8 cellular contexts compared by ENCODE assay signal in genomic region chr12:92928431-92928961, GRCh38. TPM values are rescaled to one million over a fixed set of nuclear protein-coding genes. Genes with fewer than 3 reads are reported as not detected.
DNase-seq lines count a peak whose midpoint lies in the region; ATAC-seq and TF ChIP-seq lines count a peak whose summit lies in the region.

No MANE protein-coding gene starts in this region.

- H3K36me3 ChIP-seq in HUES48 (ENCODE audit: control insufficient read depth, insufficient read depth, low read length) (no peaks in the 10 kb centered on the region), ectodermal cell (ENCODE audit: control insufficient read depth, insufficient read depth, low read length) (no peaks in the 10 kb centered on the region)

- H3K27me3 ChIP-seq in HUES48 (ENCODE audit: control insufficient read depth, insufficient read depth, low read length) = no peaks in the 10 kb centered on the region; the same call in 1 of the 2 replicates
- H3K27me3 ChIP-seq in ectodermal cell (ENCODE audit: control insufficient read depth, insufficient read depth, low read length, poor library complexity, severe bottlenecking) = no peaks in the 10 kb centered on the region

- CTCF ChIA-PET in AG04449 (lab: Yijun Ruan, JAX) = interaction anchor here (1.1 to 2.2 kb wide), 4 partner anchors 94 to 491 kb away, joined by 3 to 10 read pairs (median 4); no protein-coding TSS in a partner anchor
- CTCF ChIA-PET in activated CD4-positive, alpha-beta T cell treated with anti-CD3 and anti-CD28 coated beads, Interleukin-2, amount 10 ng/mL, durations not matched to agents 7 days and 5 days (lab: Charles Lee) = interaction anchor here (0.5 to 1.7 kb wide), 3 partner anchors 21 to 62 kb away, joined by 3 to 5 read pairs (median 4); no protein-coding TSS in a partner anchor

- peaks cover 6% of the 10 kb centered on the region for H3K36me3 Mint-ChIP-seq in activated CD4-positive, alpha-beta T cell treated with anti-CD3 and anti-CD28 coated beads, Interleukin-2, amount 10 ng/mL, durations not matched to agents 7 days and 5 days (ENCODE audit: low read depth)
- H3K36me3 Mint-ChIP-seq in mesothelial cell of epicardium = peaks cover under 1% of the 10 kb centered on the region

- no peaks in the 10 kb centered on the region for H3K9me3 ChIP-seq in HUES48 (ENCODE audit: control insufficient read depth, insufficient read depth, low read length)
- H3K9me3 ChIP-seq in ectodermal cell (ENCODE audit: control insufficient read depth, low read length) = no peaks in the 10 kb centered on the region

- peak overlapping the region; percentile 57 for H3K9ac ChIP-seq in HUES48 (ENCODE audit: low read depth, low read length)

- no peaks in the 10 kb centered on the region for H3K9me3 Mint-ChIP-seq in activated CD4-positive, alpha-beta T cell treated with anti-CD3 and anti-CD28 coated beads, Interleukin-2, amount 10 ng/mL, durations not matched to agents 7 days and 5 days
- no peaks in the 10 kb centered on the region for H3K9me3 Mint-ChIP-seq in mesothelial cell of epicardium

- peak overlapping the region; percentile 91 for H3K27ac Mint-ChIP-seq in activated CD4-positive, alpha-beta T cell treated with anti-CD3 and anti-CD28 coated beads, Interleukin-2, amount 10 ng/mL, durations not matched to agents 7 days and 5 days
- peak overlapping the region; percentile 89 for H3K27ac Mint-ChIP-seq in mesothelial cell of epicardium

- POLR2A ChIA-PET in AG04449 (lab: Yijun Ruan, JAX) = interaction anchor here (0.7 to 1.2 kb wide), 4 partner anchors 29 to 167 kb away, joined by 3 to 5 read pairs (median 3); no protein-coding TSS in a partner anchor
- POLR2A ChIA-PET in activated CD4-positive, alpha-beta T cell treated with anti-CD3 and anti-CD28 coated beads, Interleukin-2, amount 10 ng/mL, durations not matched to agents 7 days and 5 days (lab: Charles Lee) = interaction anchor here (1.5 kb wide), 1 partner anchor 20 kb away, joined by 4 read pairs; no protein-coding TSS in a partner anchor

- H3K4me1 Mint-ChIP-seq in activated CD4-positive, alpha-beta T cell treated with anti-CD3 and anti-CD28 coated beads, Interleukin-2, amount 10 ng/mL, durations not matched to agents 7 days and 5 days = peaks cover 36% of the 10 kb centered on the region
- peaks cover 38% of the 10 kb centered on the region for H3K4me1 Mint-ChIP-seq in mesothelial cell of epicardium

- H3K4me1 ChIP-seq in HUES48 (ENCODE audit: control insufficient read depth, insufficient read depth, low read length) (peaks cover 38% of the 10 kb centered on the region), ectodermal cell (ENCODE audit: control insufficient read depth, insufficient read depth, low read length) (peaks cover 12% of the 10 kb centered on the region)

- H3K4me3 ChIP-seq in AG04449 (ENCODE audit: low read depth, low read length) (peak overlapping the region; percentile 79), HUES48 (ENCODE audit: low read depth, low read length) (peak overlapping the region; percentile 72), ectodermal cell (ENCODE audit: insufficient read depth, low read depth, low read length) (peak overlapping the region; percentile 66)

- 0 to 1% methylated on average over 49 of the region's 49 CpGs for WGBS in ectodermal cell, 2 experiments

- no peaks in the 10 kb centered on the region for H3K27me3 Mint-ChIP-seq in activated CD4-positive, alpha-beta T cell treated with anti-CD3 and anti-CD28 coated beads, Interleukin-2, amount 10 ng/mL, durations not matched to agents 7 days and 5 days
- H3K27me3 Mint-ChIP-seq in mesothelial cell of epicardium (ENCODE audit: low read depth) = no peaks in the 10 kb centered on the region

- H3K27ac ChIP-seq in HUES48 (ENCODE audit: low read depth, low read length) (peak overlapping the region; percentile 88), ectodermal cell (ENCODE audit: insufficient read depth, low read depth, low read length, poor library complexity, severe bottlenecking) (no peak overlapping the region)

- TF ChIP-seq CTCF in AG04449 (IDR thresholded peaks at IDR 0.05; ENCODE audit: insufficient read depth, low read length, missing control alignments) (no peak), mesothelial cell of epicardium (IDR thresholded peaks at IDR 0.05; ENCODE audit: unreplicated experiment) (no peak)

- H3K4me3 Mint-ChIP-seq in activated CD4-positive, alpha-beta T cell treated with anti-CD3 and anti-CD28 coated beads, Interleukin-2, amount 10 ng/mL, durations not matched to agents 7 days and 5 days = peak overlapping the region; percentile 80
- peak overlapping the region; percentile 77 for H3K4me3 Mint-ChIP-seq in mesothelial cell of epicardium

- peak; percentile 6 for ATAC-seq in GM19395 (IDR thresholded peaks at IDR 0.05; ENCODE audit: unreplicated experiment)

- DNase-seq in AG04449 (ENCODE audit: low read depth, low spot score) (no peak), mesothelial cell of epicardium (ENCODE audit: low spot score in 2 of 2, unreplicated experiment in 2 of 2) (no peak), GM19238 (ENCODE audit: insufficient read length, low spot score) (no peak)
- DNase-seq in activated CD4-positive, alpha-beta T cell treated with anti-CD3 and anti-CD28 coated beads, Interleukin-2, amount 10 ng/mL, durations not matched to agents 7 days and 5 days = peak; percentile 31
- DNase-seq in stimulated activated CD8-positive, alpha-beta memory T cell treated with anti-CD3 and anti-CD28 coated beads, Interleukin-15, amount 100 ng/mL, for 4 hours (ENCODE audit: low read depth in 2 of 2) = peak; percentile 45 to 57

RNA-seq across cellular contexts. Expression of gene EEA1, which starts 0.6 kb away (rescaled TPM):
- 10 to 100 TPM; 17.8 to 18.0 TPM for total RNA-seq in activated CD4-positive, alpha-beta T cell treated with anti-CD3 and anti-CD28 coated beads, Interleukin-2, amount 10 ng/mL, durations not matched to agents 7 days and 5 days
- 15.3 TPM for polyA plus RNA-seq in ectodermal cell (2013, experiment 1 of 4)
- 9.7 TPM for polyA plus RNA-seq in ectodermal cell (2013, experiment 2 of 4)
- 8.4 TPM for polyA plus RNA-seq in ectodermal cell (2013, experiment 3 of 4)
- 10.8 TPM for polyA plus RNA-seq in ectodermal cell (2013, experiment 4 of 4)
- 26.2 to 28.3 TPM (median 27.8 TPM) in 3 replicates for total RNA-seq in mesothelial cell of epicardium

Comparison
In these comparisons a context has a peak if more than half of its experiments do, and no peak if none do; other contexts are left out.
1. DNase-seq: peak in activated CD4-positive, alpha-beta T cell treated with anti-CD3 and anti-CD28 coated beads, Interleukin-2, amount 10 ng/mL, durations not matched to agents 7 days and 5 days (single experiment) and stimulated activated CD8-positive, alpha-beta memory T cell treated with anti-CD3 and anti-CD28 coated beads, Interleukin-15, amount 100 ng/mL, for 4 hours (2 of 2); none in AG04449 (single experiment), mesothelial cell of epicardium (0 of 2) and GM19238 (single experiment).
2. Peak in every context shown above with its lines, with median percentiles within 50 percentile points of each other: H3K4me3 ChIP-seq.